ENCODE assay signal across 15 cellular contexts in the genomic region with DNA sequence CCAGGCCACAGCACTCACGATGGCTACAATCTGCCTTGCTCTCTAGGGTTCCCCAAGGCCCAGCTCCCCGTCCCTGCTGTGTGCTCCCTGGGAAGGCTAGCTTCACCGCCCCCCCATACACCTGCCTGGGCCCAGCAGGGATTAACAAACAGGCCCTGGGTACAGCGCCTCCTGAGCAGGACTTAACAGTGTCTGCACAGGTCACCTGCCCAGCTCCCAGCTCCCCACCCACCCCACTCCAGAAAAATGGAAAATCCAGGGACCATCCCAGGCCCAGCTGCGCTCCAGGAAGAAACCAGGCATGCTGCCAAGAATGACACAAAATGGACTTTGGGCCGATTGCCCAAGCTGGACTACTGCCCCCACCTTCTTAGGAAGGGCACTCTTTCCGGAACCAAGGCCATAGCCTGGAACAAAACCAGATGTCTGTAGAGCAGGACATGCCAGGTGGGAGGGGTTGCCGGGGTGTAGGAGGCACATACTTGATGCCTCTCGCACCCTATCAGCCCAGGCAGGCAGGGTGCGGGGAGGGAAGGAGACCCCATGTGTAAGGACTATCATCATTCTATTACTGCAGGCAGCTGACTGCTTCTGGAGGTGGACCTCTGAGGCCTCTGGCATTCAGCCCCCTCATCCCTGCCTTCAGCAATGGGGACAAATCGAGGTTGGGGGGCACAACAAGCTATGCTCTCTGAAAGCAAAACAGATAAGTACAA.
DNase-seq lines count a peak whose midpoint lies in the region; ATAC-seq and TF ChIP-seq lines count a peak whose summit lies in the region.
"Had no signal": no experiment of that assay in that cellular context is flagged by ENCODE, and none has a peak within 500 bp of the region (broad histone marks: within the 10 kb centered on the region; RNA-seq: fewer than 3 reads in every experiment).

No MANE protein-coding gene starts in this region.

- H3K4me1 ChIP-seq in GM23338 (ENCODE audit: insufficient read depth) = peaks cover 37% of the 10 kb centered on the region

- no peaks in the 10 kb centered on the region for H3K9me2 ChIP-seq in GM23338 (ENCODE audit: insufficient read depth)

- no peak overlapping the region for H3K27ac ChIP-seq in GM23338 (ENCODE audit: low read depth)
- H3K27ac ChIP-seq: psoas muscle had no signal

- no peaks in the 10 kb centered on the region for H3K79me2 ChIP-seq in GM23338 (replicated peaks; ENCODE audit: insufficient read depth)

- intact Hi-C loops in lower leg skin (cut with DNase I; ENCODE audit: low total_unique reads) = no loop called here

- H3K27ac Mint-ChIP-seq in GM23338 = no peak overlapping the region

- no peaks in the 10 kb centered on the region for H3K36me3 ChIP-seq in GM23338 (ENCODE audit: insufficient read depth)
- H3K36me3 ChIP-seq: upper lobe of left lung had no signal

- DNase-seq in DMS53 (lab: John Stamatoyannopoulos, UW) (peak; percentile 79), NCI-H69 (lab: John Stamatoyannopoulos, UW) (peak; percentile 57), fibroblast of villous mesenchyme (ENCODE audit: low read depth) (peak; percentile 65), renal cortical epithelial cell (ENCODE audit: low read depth) (peak; percentile 68), GM23338 (ENCODE audit: low spot score) (no peak), lower leg skin (ENCODE audit: low spot score in 2 of 2) (no peak)
- DNase-seq: activated CD4-positive, alpha-beta T cell treated with anti-CD3 and anti-CD28 coated beads for 4 hours; activated T-cell treated with anti-CD3 and anti-CD28 coated beads, Interleukin-2, amount 50 U/mL, for 1 hour; erythroblast; NCI-H1048; NCI-H446 treated with DMSO at 0.1 percent for 48 hours; psoas muscle had no signal

- H3F3A ChIP-seq in GM23338 (replicated peaks; ENCODE audit: low read depth) = no peaks in the 10 kb centered on the region

- H3K27me3 Mint-ChIP-seq in GM23338 (ENCODE audit: insufficient read depth, low read depth, poor library complexity) = peaks cover 7% of the 10 kb centered on the region

- H3K27me3 ChIP-seq in GM23338 (ENCODE audit: insufficient read depth) = no peaks in the 10 kb centered on the region
- H3K27me3 ChIP-seq: upper lobe of left lung had no signal

- no peaks in the 10 kb centered on the region for H4K20me1 ChIP-seq in GM23338 (replicated peaks; ENCODE audit: insufficient read depth)

- WGBS in lower leg skin, 2 donors = 74 to 79% methylated on average over 11 of the region's 11 CpGs

- no peak for TF ChIP-seq POLR2A in lower leg skin (IDR thresholded peaks at IDR 0.05)

- no peak overlapping the region for H2AFZ ChIP-seq in GM23338

- H3K4me3 Mint-ChIP-seq in GM23338 = no peak overlapping the region

- peaks cover 30% of the 10 kb centered on the region for H3K4me1 Mint-ChIP-seq in GM23338

- no peak for TF ChIP-seq CTCF in fibroblast of villous mesenchyme (IDR thresholded peaks at IDR 0.05; ENCODE audit: insufficient read depth, low read depth, low read length)
- TF ChIP-seq CTCF in GM23338 (conservative IDR thresholded peaks at IDR 0.05; ENCODE audit: low read depth in 2 of 2) = no peak
- peak in 1 of 3 donors; percentile 77 for TF ChIP-seq CTCF in lower leg skin (IDR thresholded peaks at IDR 0.05)

- no peaks in the 10 kb centered on the region; the same call in 2 of the 3 replicates for H3K36me3 Mint-ChIP-seq in GM23338 (ENCODE audit: low read depth)

- H3K4me3 ChIP-seq in fibroblast of villous mesenchyme (ENCODE audit: low read depth, low read length) (no peak overlapping the region), GM23338 (no peak overlapping the region), lower leg skin (ENCODE audit: low read depth, poor library complexity, severe bottlenecking) (no peak overlapping the region)
- H3K4me3 ChIP-seq: psoas muscle, upper lobe of left lung had no signal

- no peak overlapping the region for H3K4me2 ChIP-seq in GM23338

- ATAC-seq in GM23338 (no peak), HG03571 (IDR thresholded peaks at IDR 0.05; ENCODE audit: unreplicated experiment) (no peak)
- ATAC-seq: Panc1, psoas muscle had no signal

- no peaks in the 10 kb centered on the region for H3K9me3 Mint-ChIP-seq in GM23338

TF ChIP-seq in GM23338, 12 proteins besides CTCF, POLR2A, EP300 and RAD21 (continues in another document):
- TF ChIP-seq EZH2 (IDR thresholded peaks at IDR 0.05; ENCODE audit: low read depth, unreplicated experiment) (no peak), EZH2phosphoT487 (IDR thresholded peaks at IDR 0.05; ENCODE audit: unreplicated experiment) (no peak), POLR2AphosphoS5 (IDR thresholded peaks at IDR 0.05; ENCODE audit: low read depth) (no peak), ZNF114 (CRISPR knock-in tag; IDR thresholded peaks at IDR 0.05) (no peak), CREB1 (CRISPR knock-in tag; IDR thresholded peaks at IDR 0.05; ENCODE audit: low read depth) (no peak)
- TF ChIP-seq, protein P1, sequence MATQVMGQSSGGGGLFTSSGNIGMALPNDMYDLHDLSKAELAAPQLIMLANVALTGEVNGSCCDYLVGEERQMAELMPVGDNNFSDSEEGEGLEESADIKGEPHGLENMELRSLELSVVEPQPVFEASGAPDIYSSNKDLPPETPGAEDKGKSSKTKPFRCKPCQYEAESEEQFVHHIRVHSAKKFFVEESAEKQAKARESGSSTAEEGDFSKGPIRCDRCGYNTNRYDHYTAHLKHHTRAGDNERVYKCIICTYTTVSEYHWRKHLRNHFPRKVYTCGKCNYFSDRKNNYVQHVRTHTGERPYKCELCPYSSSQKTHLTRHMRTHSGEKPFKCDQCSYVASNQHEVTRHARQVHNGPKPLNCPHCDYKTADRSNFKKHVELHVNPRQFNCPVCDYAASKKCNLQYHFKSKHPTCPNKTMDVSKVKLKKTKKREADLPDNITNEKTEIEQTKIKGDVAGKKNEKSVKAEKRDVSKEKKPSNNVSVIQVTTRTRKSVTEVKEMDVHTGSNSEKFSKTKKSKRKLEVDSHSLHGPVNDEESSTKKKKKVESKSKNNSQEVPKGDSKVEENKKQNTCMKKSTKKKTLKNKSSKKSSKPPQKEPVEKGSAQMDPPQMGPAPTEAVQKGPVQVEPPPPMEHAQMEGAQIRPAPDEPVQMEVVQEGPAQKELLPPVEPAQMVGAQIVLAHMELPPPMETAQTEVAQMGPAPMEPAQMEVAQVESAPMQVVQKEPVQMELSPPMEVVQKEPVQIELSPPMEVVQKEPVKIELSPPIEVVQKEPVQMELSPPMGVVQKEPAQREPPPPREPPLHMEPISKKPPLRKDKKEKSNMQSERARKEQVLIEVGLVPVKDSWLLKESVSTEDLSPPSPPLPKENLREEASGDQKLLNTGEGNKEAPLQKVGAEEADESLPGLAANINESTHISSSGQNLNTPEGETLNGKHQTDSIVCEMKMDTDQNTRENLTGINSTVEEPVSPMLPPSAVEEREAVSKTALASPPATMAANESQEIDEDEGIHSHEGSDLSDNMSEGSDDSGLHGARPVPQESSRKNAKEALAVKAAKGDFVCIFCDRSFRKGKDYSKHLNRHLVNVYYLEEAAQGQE (IDR thresholded peaks at IDR 0.05; ENCODE audit: unreplicated experiment) = no peak

Comparison
In these comparisons a context has a peak if more than half of its experiments do, and no peak if none do; other contexts are left out.
1. DNase-seq: peak in DMS53 (single experiment), NCI-H69 (single experiment), fibroblast of villous mesenchyme (single experiment) and renal cortical epithelial cell (single experiment); none in GM23338 (single experiment) and lower leg skin (0 of 2).